Comparison of ENCODE assay signal across 24 cellular contexts in genomic region chr4:112518675-112519074, GRCh38. TPM values are rescaled to one million over a fixed set of nuclear protein-coding genes. Genes with fewer than 3 reads are reported as not detected.
"Had no signal": no experiment of that assay in that cellular context is flagged by ENCODE, and none has a peak within 500 bp of the region (broad histone marks: within the 10 kb centered on the region; RNA-seq: fewer than 3 reads in every experiment).

No MANE protein-coding gene starts in this region.

- DNase-seq: activated CD4-positive, alpha-beta T cell treated with anti-CD3 and anti-CD28 coated beads, Interleukin-2, amount 10 ng/mL, durations not matched to agents 24 days and 14 days; activated CD4-positive, alpha-beta T cell treated with anti-CD3 and anti-CD28 coated beads, Interleukin-2, amount 50 U/mL, for 48 hours; activated CD4-positive, CD25-positive, alpha-beta regulatory T cell treated with anti-CD3 and anti-CD28 coated beads, Interleukin-2, amount 50 U/mL, for 72 hours; activated CD8-positive, alpha-beta memory T cell treated with anti-CD3 and anti-CD28 coated beads, Interleukin-2, amount 10 ng/mL, durations not matched to agents 7 days and 5 days; activated gamma-delta T cell; activated naive CD4-positive, alpha-beta T cell treated with anti-CD3 and anti-CD28 coated beads for 36 hours; activated T-cell treated with anti-CD3 and anti-CD28 coated beads, Interleukin-2, amount 50 U/mL, for 48 hours; amygdala; KG1; NCI-H1105; NCI-H1436; NCI-H1694 treated with DMSO at 0.1 percent for 48 hours; NCI-H2029 treated with DMSO at 0.1 percent for 48 hours; NCI-H345; NCI-H510A treated with DMSO at 0.1 percent for 48 hours; NCI-H69; PC-9; SJCRH30; SW 1271 had no signal

- FAIRE-seq: astrocyte had no signal

- H3K27ac ChIP-seq: PC-9, SJCRH30 had no signal

- H2AFZ ChIP-seq: PC-9 had no signal

- H3K4me3 ChIP-seq: PC-9, SJCRH30 had no signal

- H3K4me2 ChIP-seq: PC-9 had no signal

- H3K9me3 ChIP-seq: SJCRH30 had no signal

- ATAC-seq: activated CD8-positive, alpha-beta memory T cell treated with anti-CD3 and anti-CD28 coated beads, Interleukin-2, amount 10 ng/mL, durations not matched to agents 7 days and 5 days; activated T-helper 17 cell treated with anti-CD3 and anti-CD28 coated beads, Interleukin-2, amount 50 U/mL, for 72 hours; SK-N-SH treated with all-trans-retinoic acid at 6 μM for 48 hours; WTC11 had no signal

- H3K36me3 ChIP-seq: SJCRH30 had no signal

RNA-seq across cellular contexts. Expression of gene NEUROG2, which starts 2.7 kb away (rescaled TPM):
- total RNA-seq: activated T-helper 17 cell treated with anti-CD3 and anti-CD28 coated beads, Interleukin-2, amount 50 U/mL, for 72 hours; astrocyte; PC-9; T-helper 1 cell treated with Interleukin-12 subunit alpha and Interleukin-12 subunit beta and Interleukin-4 antibody, amounts not matched to agents 30 ng/mL and 1 ng/mL, for 36 hours; WTC11 had no signal
